Comparison of ENCODE assay signal across 8 cellular contexts in the genomic region with DNA sequence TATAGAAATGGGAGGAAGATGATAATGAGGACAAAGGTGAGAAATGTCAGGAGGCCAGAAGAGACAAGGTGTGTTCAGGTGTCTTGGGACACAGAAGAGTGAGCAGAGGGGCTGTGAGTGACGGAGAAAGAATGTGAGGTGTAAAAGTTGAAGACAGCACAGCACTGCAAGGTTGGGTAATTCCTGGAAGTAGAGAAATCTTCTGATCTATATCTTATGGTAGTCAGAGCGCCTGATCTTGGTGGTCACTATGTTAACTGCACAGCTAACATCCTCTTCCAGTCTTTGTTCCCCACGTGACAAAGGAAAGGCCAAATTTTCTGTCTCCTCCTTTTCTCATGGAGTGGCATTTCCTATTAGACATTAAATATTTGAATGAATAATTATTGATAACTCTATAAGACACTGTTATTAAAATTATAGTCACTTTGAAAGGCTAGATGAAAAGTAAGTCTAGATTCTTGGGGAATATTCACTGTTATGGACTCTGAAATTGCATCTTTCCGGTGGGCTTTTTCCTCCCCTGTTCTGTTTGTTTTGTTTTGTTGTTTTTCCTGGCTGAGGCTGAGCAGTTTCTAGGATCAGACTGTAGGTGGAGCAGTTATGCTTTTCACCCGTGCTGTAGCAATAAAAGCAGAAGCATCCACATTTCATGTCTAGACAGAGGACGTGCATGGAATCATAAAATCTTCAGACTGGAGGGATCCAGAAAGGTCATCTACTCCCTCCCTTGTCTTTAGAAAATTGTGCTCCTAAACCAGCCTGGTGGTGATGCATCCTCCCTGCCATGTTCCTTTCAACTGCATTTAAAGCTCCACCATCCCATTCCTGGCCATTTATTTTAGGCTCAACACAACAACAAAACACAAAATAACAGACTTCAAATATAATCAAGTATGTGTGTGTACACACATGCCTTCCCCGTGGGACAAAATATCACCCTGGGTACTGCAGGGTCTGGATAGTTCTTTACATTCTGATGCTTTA. TPM values are rescaled to one million over a fixed set of nuclear protein-coding genes. Genes with fewer than 3 reads are reported as not detected.
DNase-seq lines count a peak whose midpoint lies in the region; ATAC-seq and TF ChIP-seq lines count a peak whose summit lies in the region.

No MANE protein-coding gene starts in this region.

- no peak overlapping the region for H2AFZ ChIP-seq in SK-N-SH (ENCODE audit: low read depth)

- peak; percentile 48 to 63 for DNase-seq in AML-193 (lab: John Stamatoyannopoulos, UW)
- peak; percentile 40 for DNase-seq in LNCaP clone FGC (ENCODE audit: low read depth)
- DNase-seq in SK-N-SH = peak; percentile 68
- DNase-seq in epithelial cell of esophagus (ENCODE audit: low read depth) = peak; percentile 58
- DNase-seq in mucosa of descending colon = peak in 1 of 3 donors; percentile 61

- TF ChIP-seq EP300 in SK-N-SH (IDR thresholded peaks at IDR 0.05; ENCODE audit: borderline replicate concordance in 1 of 2, low read depth in 1 of 2, low read length in 1 of 2) = no peak

- no peak overlapping the region for H3K27ac ChIP-seq in SK-N-SH (ENCODE audit: low read depth in 2 of 2, low read length in 1 of 2)

- CTCF ChIA-PET in SK-N-SH (lab: Yijun Ruan, JAX) = interaction anchor here (0.6 to 7.2 kb wide), 32 partner anchors 10 to 897 kb away, joined by 3 to 90 read pairs (median 3); a partner anchor contains a TSS

- H3K4me2 ChIP-seq in SK-N-SH = no peak overlapping the region

- peak; percentile 87 for TF ChIP-seq RAD21 in SK-N-SH (IDR thresholded peaks at IDR 0.05; ENCODE audit: low read length)

- no peaks in the 10 kb centered on the region for H3F3A ChIP-seq in SK-N-SH (replicated peaks; ENCODE audit: insufficient read depth)

- H3K27me3 ChIP-seq in SK-N-SH (ENCODE audit: insufficient read depth) = no peaks in the 10 kb centered on the region; the same call in 1 of the 2 replicates

- 17% methylated on average over 7 of the region's 7 CpGs for WGBS in SK-N-SH (ENCODE audit: low lambda C conversion rate)

- POLR2A ChIA-PET in SK-N-SH (lab: Yijun Ruan, JAX) = no interaction called here

- H3K9me2 ChIP-seq in SK-N-SH = no peaks in the 10 kb centered on the region

- H3K9me3 ChIP-seq in SK-N-SH (no peaks in the 10 kb centered on the region), mucosa of descending colon (no peaks in the 10 kb centered on the region)

- H3K36me3 ChIP-seq in SK-N-SH (replicated peaks in 1 of 2; ENCODE audit: control insufficient read depth in 1 of 2, insufficient read depth in 2 of 2, low read length in 1 of 2) = no peaks in the 10 kb centered on the region
- H3K36me3 ChIP-seq in mucosa of descending colon (ENCODE audit: low read depth) = no peaks in the 10 kb centered on the region

- intact Hi-C loops in mucosa of descending colon (cut with DNase I, micrococcal nuclease) = loop anchor here in 1 of 2 donors (5.0 to 10.0 kb wide), 2 partner anchors 216 to 273 kb away; no protein-coding TSS in a partner anchor

- H3K9ac ChIP-seq in SK-N-SH = no peak overlapping the region

- ATAC-seq in mucosa of descending colon (peak; percentile 84), GM19324 (IDR thresholded peaks at IDR 0.05; ENCODE audit: low FRiP score, unreplicated experiment) (no peak), HG02642 (IDR thresholded peaks at IDR 0.05; ENCODE audit: poor library complexity, unreplicated experiment) (no peak)

- H3K79me2 ChIP-seq in SK-N-SH (ENCODE audit: insufficient read depth) = no peaks in the 10 kb centered on the region

- H4K20me1 ChIP-seq in SK-N-SH (ENCODE audit: insufficient read depth) = no peaks in the 10 kb centered on the region

- peaks cover 0 to 2% of the 10 kb centered on the region in 2 experiments; a peak in 1 of 4 replicates for H3K4me1 ChIP-seq in SK-N-SH (ENCODE audit: control insufficient read depth in 1 of 2, insufficient read depth in 2 of 2, low read depth in 1 of 2, low read length in 1 of 2)
- H3K4me1 ChIP-seq in mucosa of descending colon (ENCODE audit: low read depth) = no peaks in the 10 kb centered on the region

- TF ChIP-seq CTCF in GM12872 (IDR thresholded peaks at IDR 0.05; ENCODE audit: insufficient read depth, low read depth, low read length) (peak; percentile 87), LNCaP clone FGC (IDR thresholded peaks at IDR 0.05; ENCODE audit: control insufficient read depth, extremely low read depth, insufficient read depth) (peak; percentile 91), SK-N-SH (IDR thresholded peaks at IDR 0.05) (peak; percentile 75), epithelial cell of esophagus (IDR thresholded peaks at IDR 0.05; ENCODE audit: insufficient read depth, low read depth, low read length, missing control alignments) (peak; percentile 92), mucosa of descending colon (IDR thresholded peaks at IDR 0.05) (peak; percentile 53)

- H3K4me3 ChIP-seq in LNCaP clone FGC (ENCODE audit: low read depth, low read length) (no peak overlapping the region), SK-N-SH (ENCODE audit: low read depth in 2 of 2, low read length in 1 of 2) (no peak overlapping the region; a peak in 1 of 4 replicates), epithelial cell of esophagus (ENCODE audit: low read length) (no peak overlapping the region), mucosa of descending colon (no peak overlapping the region)

TF ChIP-seq in SK-N-SH, 30 proteins besides CTCF, POLR2A, EP300 and RAD21:
- TF ChIP-seq NRF1 (IDR thresholded peaks at IDR 0.05; ENCODE audit: low read depth, low read length) (no peak), SMC3 (IDR thresholded peaks at IDR 0.05; ENCODE audit: low read depth, low read length) (peak; percentile 93), RXRA (IDR thresholded peaks at IDR 0.05; ENCODE audit: borderline replicate concordance, low read depth) (no peak), RCOR1 (IDR thresholded peaks at IDR 0.05; ENCODE audit: low read length) (0 out of 2 replicates have a peak, but pooled peaks have one; percentile 17), TAF1 (IDR thresholded peaks at IDR 0.05; ENCODE audit: borderline replicate concordance, low read depth, low read length) (no peak), MXI1 (IDR thresholded peaks at IDR 0.05; ENCODE audit: low read depth, low read length) (peak; percentile 50; the same call in 1 of the 2 replicates), ELF1 (IDR thresholded peaks at IDR 0.05) (no peak)
- TF ChIP-seq, protein P1, sequence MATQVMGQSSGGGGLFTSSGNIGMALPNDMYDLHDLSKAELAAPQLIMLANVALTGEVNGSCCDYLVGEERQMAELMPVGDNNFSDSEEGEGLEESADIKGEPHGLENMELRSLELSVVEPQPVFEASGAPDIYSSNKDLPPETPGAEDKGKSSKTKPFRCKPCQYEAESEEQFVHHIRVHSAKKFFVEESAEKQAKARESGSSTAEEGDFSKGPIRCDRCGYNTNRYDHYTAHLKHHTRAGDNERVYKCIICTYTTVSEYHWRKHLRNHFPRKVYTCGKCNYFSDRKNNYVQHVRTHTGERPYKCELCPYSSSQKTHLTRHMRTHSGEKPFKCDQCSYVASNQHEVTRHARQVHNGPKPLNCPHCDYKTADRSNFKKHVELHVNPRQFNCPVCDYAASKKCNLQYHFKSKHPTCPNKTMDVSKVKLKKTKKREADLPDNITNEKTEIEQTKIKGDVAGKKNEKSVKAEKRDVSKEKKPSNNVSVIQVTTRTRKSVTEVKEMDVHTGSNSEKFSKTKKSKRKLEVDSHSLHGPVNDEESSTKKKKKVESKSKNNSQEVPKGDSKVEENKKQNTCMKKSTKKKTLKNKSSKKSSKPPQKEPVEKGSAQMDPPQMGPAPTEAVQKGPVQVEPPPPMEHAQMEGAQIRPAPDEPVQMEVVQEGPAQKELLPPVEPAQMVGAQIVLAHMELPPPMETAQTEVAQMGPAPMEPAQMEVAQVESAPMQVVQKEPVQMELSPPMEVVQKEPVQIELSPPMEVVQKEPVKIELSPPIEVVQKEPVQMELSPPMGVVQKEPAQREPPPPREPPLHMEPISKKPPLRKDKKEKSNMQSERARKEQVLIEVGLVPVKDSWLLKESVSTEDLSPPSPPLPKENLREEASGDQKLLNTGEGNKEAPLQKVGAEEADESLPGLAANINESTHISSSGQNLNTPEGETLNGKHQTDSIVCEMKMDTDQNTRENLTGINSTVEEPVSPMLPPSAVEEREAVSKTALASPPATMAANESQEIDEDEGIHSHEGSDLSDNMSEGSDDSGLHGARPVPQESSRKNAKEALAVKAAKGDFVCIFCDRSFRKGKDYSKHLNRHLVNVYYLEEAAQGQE (IDR thresholded peaks at IDR 0.05; ENCODE audit: low read depth, low read length) = no peak

RNA-seq across cellular contexts. Expression of a gene that starts 26.6 kb away (rescaled TPM):
- 8.9 and 14.2 TPM in 2 replicates for polyA plus RNA-seq in SK-N-SH (2012; rRNA removed)
- 15.4 and 21.3 TPM in 2 replicates for polyA plus RNA-seq in SK-N-SH (2012; cell fraction: cytosol; rRNA removed)
- polyA plus RNA-seq in SK-N-SH (2012; cell fraction: nucleus; rRNA removed) = 4.5 and 10.4 TPM in 2 replicates
- total RNA-seq in mucosa of descending colon = 10 to 100 TPM; 37.6 to 45.9 (median 43.1) TPM
